Comparison of ENCODE assay signal across 1 cellular context in genomic region chr1:23376890-23377811, GRCh38.
TF ChIP-seq lines count a peak whose summit lies in the region.

No MANE protein-coding gene starts in this region.

TF ChIP-seq in endothelial cell of umbilical vein, 7 proteins besides CTCF, POLR2A, EP300 and RAD21:
- no peak for TF ChIP-seq MYC (IDR thresholded peaks at IDR 0.05; ENCODE audit: low read depth, low read length)
- no peak for TF ChIP-seq POLR2AphosphoS5 (IDR thresholded peaks at IDR 0.05; ENCODE audit: insufficient read depth, low read depth, low read length)
- no peak for TF ChIP-seq EZH2 (IDR thresholded peaks at IDR 0.05; ENCODE audit: borderline replicate concordance, low read depth, low read length, severe bottlenecking)
- TF ChIP-seq, protein P1, sequence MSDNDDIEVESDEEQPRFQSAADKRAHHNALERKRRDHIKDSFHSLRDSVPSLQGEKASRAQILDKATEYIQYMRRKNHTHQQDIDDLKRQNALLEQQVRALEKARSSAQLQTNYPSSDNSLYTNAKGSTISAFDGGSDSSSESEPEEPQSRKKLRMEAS (IDR thresholded peaks at IDR 0.05; ENCODE audit: insufficient read depth, insufficient read length) = no peak
- TF ChIP-seq GATA2 (IDR thresholded peaks at IDR 0.05; ENCODE audit: insufficient read depth, insufficient read length, low read depth, low read length) = no peak
- TF ChIP-seq FOS (IDR thresholded peaks at IDR 0.05; ENCODE audit: borderline replicate concordance, insufficient read depth, low read length) = peak; percentile 80
- TF ChIP-seq JUN (IDR thresholded peaks at IDR 0.05; ENCODE audit: borderline replicate concordance, insufficient read depth, insufficient read length, low read depth) = peak; percentile 53
